In the genomic region with DNA sequence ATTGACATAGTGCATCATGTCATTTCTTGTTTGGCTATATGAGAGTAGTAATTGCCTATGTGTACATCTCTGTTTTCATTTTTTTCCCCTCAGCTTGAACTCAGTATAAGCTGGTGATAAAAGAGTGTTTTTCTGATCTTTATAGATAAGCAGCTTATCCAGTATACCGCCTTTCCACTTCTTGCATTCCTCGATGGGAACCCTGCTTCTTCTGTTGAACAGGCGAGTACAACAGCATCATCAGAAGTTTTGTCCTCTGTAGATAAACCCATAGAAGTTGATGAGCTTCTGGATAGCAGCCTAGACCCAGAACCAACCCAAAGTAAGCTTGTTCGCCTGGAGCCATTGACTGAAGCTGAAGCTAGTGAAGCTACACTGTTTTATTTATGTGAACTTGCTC, we compare ENCODE assay signal across 21 cellular contexts. TPM values are rescaled to one million over a fixed set of nuclear protein-coding genes. Genes with fewer than 3 reads are reported as not detected.
A peak's percentile ranks its signal among the peaks of the same experiment; 100 is the strongest.
DNase-seq lines count a peak whose midpoint lies in the region; ATAC-seq, FAIRE-seq and TF ChIP-seq lines count a peak whose summit lies in the region.
"Had no signal": no experiment of that assay in that cellular context is flagged by ENCODE, and none has a peak within 500 bp of the region (broad histone marks: within the 10 kb centered on the region; RNA-seq: fewer than 3 reads in every experiment).

No MANE protein-coding gene starts in this region.

- TF ChIP-seq CTCF in CD4-positive, alpha-beta T cell (IDR thresholded peaks at IDR 0.05) = no peak
- no peak for TF ChIP-seq CTCF in K562 (IDR thresholded peaks at IDR 0.05 in 2 of 3, conservative IDR thresholded peaks at IDR 0.05 in 1 of 3; ENCODE audit: insufficient read depth in 2 of 3, low read depth in 1 of 3, low read length in 3 of 3)

- no peak for DNase-seq in CD4-positive, alpha-beta T cell
- DNase-seq in HUDEP-2 (lab: John Stamatoyannopoulos, UW; ENCODE audit: unreplicated experiment in 76 of 76) = peak in 57 of 76 experiments; percentile 3 to 84 (median 50)
- peak in 2 of 4 experiments; percentile 10 to 56 for DNase-seq in K562 (ENCODE audit: extremely low read depth in 1 of 4, low spot score in 3 of 4)
- no peak for DNase-seq in activated effector memory CD4-positive, alpha-beta T cell treated with anti-CD3 and anti-CD28 coated beads, Interleukin-2, amount 50 U/mL, for 16 hours
- DNase-seq in NCI-H748 treated with DMSO at 0.1 percent for 48 hours (lab: John Stamatoyannopoulos, UW) = no peak
- DNase-seq: 8988T; ACHN; C1 segment of cervical spinal cord; Caco-2; CD8-positive, alpha-beta T cell; DMS 273 treated with DMSO at 0.1 percent for 48 hours; DMS79; EL; GDM1; H9 had no signal

- no peak for TF ChIP-seq EP300 in K562 (IDR thresholded peaks at IDR 0.05; ENCODE audit: low read length)

- peaks cover 75% of the 10 kb centered on the region for H3K36me3 ChIP-seq in K562 (ENCODE audit: control insufficient read depth, insufficient read depth, low read length)

- H4K20me1 ChIP-seq in K562 (replicated peaks; ENCODE audit: control insufficient read depth, insufficient read depth, low read length) = no peaks in the 10 kb centered on the region

- no peaks in the 10 kb centered on the region; the same call in 2 of the 3 replicates for H3K79me2 ChIP-seq in K562 (ENCODE audit: control insufficient read depth, insufficient read depth, low read length)

- no peaks in the 10 kb centered on the region for H3K9me3 ChIP-seq in CD4-positive, alpha-beta T cell (ENCODE audit: control insufficient read depth, low read length)
- H3K9me3 ChIP-seq in K562 (replicated peaks; ENCODE audit: control insufficient read depth, insufficient read depth, low read depth, low read length) = no peaks in the 10 kb centered on the region
- H3K9me3 ChIP-seq: A549, Caco-2 had no signal

- CTCF ChIA-PET in CD4-positive, alpha-beta T cell (lab: Charles Lee) = interaction anchor here (1.6 kb wide), 1 partner anchor 11 kb away, joined by 4 read pairs; no protein-coding TSS in a partner anchor
- CTCF ChIA-PET in K562 (lab: Yijun Ruan, JAX; ENCODE audit: low intra/inter-chr PET ratio) = no interaction called here

- peaks cover 85% of the 10 kb centered on the region for H3K36me3 Mint-ChIP-seq in CD4-positive, alpha-beta T cell (ENCODE audit: low read depth)

- TF ChIP-seq POLR2A in K562 (conservative IDR thresholded peaks at IDR 0.05) = no peak

- WGBS in K562 (ENCODE audit: insufficient coverage, low coverage, missing lambda C conversion rate) = 22% methylated on average over 4 of the region's 4 CpGs

- ATAC-seq in CD4-positive, alpha-beta T cell (ENCODE audit: poor library complexity) = no peak
- peak; percentile 81 for ATAC-seq in K562
- ATAC-seq in HG03378 (IDR thresholded peaks at IDR 0.05; ENCODE audit: unreplicated experiment) = no peak
- ATAC-seq: A549; CD8-positive, alpha-beta T cell; GM23338; HCT116 had no signal

- intact Hi-C loops in CD4-positive, alpha-beta T cell (cut with DNase I, micrococcal nuclease) = no loop called here
- intact Hi-C loops in K562 (cut with micrococcal nuclease) = loop anchor here (5.0 kb wide), 1 partner anchor 49 kb away; no protein-coding TSS in a partner anchor

- H3K27me3 Mint-ChIP-seq in CD4-positive, alpha-beta T cell = no peaks in the 10 kb centered on the region

- no TSS peak for BruUV-seq in K562 (replicated peaks; lab: Mats Ljungman, UMichigan)

- no peaks in the 10 kb centered on the region for H3K9me1 ChIP-seq in K562 (ENCODE audit: control insufficient read depth, insufficient read depth, low read length)

- H3K4me2 ChIP-seq in K562 (ENCODE audit: insufficient read depth, low read length) = no peak overlapping the region
- H3K4me2 ChIP-seq: A549, GM23338 had no signal

- no peak overlapping the region for H3K9ac ChIP-seq in K562 (ENCODE audit: insufficient read depth in 1 of 2, low read depth in 2 of 2, low read length in 2 of 2)

- H3K4me1 Mint-ChIP-seq in CD4-positive, alpha-beta T cell (ENCODE audit: low read depth) = peaks cover 10% of the 10 kb centered on the region
- H3K4me1 Mint-ChIP-seq: GM23338, H9 had no signal

- no peak overlapping the region for H3K4me3 Mint-ChIP-seq in CD4-positive, alpha-beta T cell
- H3K4me3 Mint-ChIP-seq: CD8-positive, alpha-beta T cell; GM23338; H9 had no signal

- H3K9me3 Mint-ChIP-seq in CD4-positive, alpha-beta T cell = no peaks in the 10 kb centered on the region
- H3K9me3 Mint-ChIP-seq: CD8-positive, alpha-beta T cell; GM23338; H9 had no signal

- H3K4me3 ChIP-seq in K562 = no peak overlapping the region
- H3K4me3 ChIP-seq: A549, GM23338 had no signal

- H3K27ac Mint-ChIP-seq in CD4-positive, alpha-beta T cell = peak overlapping the region; percentile 17
- H3K27ac Mint-ChIP-seq: CD8-positive, alpha-beta T cell; GM23338; H9 had no signal

- FAIRE-seq in K562 (lab: Jason Lieb, UNC) = peak; percentile 75
- FAIRE-seq: A549, GM12891, GM18507 had no signal

- H3K4me1 ChIP-seq in K562 (replicated peaks in 1 of 2; ENCODE audit: control insufficient read depth in 2 of 2, insufficient read depth in 2 of 2, low read length in 2 of 2) = no peaks in the 10 kb centered on the region; a peak in 1 of 5 replicates
- H3K4me1 ChIP-seq: A549, Caco-2 had no signal

- H2AFZ ChIP-seq in K562 (ENCODE audit: low read depth, low read length) = no peak overlapping the region
- H2AFZ ChIP-seq: GM23338 had no signal

- POLR2A ChIA-PET in CD4-positive, alpha-beta T cell (lab: Charles Lee) = interaction anchor here (0.6 to 1.2 kb wide), 2 partner anchors 8 to 39 kb away, joined by 3 read pairs; a partner anchor contains a TSS
- POLR2A ChIA-PET in K562 (lab: Yijun Ruan, JAX) = interaction anchor here (0.6 to 1.5 kb wide), 5 partner anchors 9 to 361 kb away, joined by 3 to 4 read pairs (median 3); no protein-coding TSS in a partner anchor

- H3K27me3 ChIP-seq in CD4-positive, alpha-beta T cell (ENCODE audit: control insufficient read depth, insufficient read depth, low read length) = no peaks in the 10 kb centered on the region
- no peaks in the 10 kb centered on the region for H3K27me3 ChIP-seq in K562 (ENCODE audit: control insufficient read depth in 2 of 2, insufficient read depth in 2 of 2, low read length in 2 of 2)

- no peak overlapping the region for H3K27ac ChIP-seq in CD4-positive, alpha-beta T cell (ENCODE audit: low read depth, low read length)
- no peak overlapping the region for H3K27ac ChIP-seq in K562 (ENCODE audit: extremely low read depth, low read depth, low read length)
- H3K27ac ChIP-seq: A549 had no signal

- TF ChIP-seq RAD21 in K562 (CRISPR knock-in tag; conservative IDR thresholded peaks at IDR 0.05 in 1 of 2, IDR thresholded peaks at IDR 0.05 in 1 of 2) = no peak

- in situ Hi-C loops in K562 (cut with MboI) = no loop called here

TF ChIP-seq in K562, 482 proteins besides CTCF, POLR2A, EP300 and RAD21 (continues in another document):
- peak; percentile 17; the same call in 1 of the 2 replicates for TF ChIP-seq FOXM1 (IDR thresholded peaks at IDR 0.05; ENCODE audit: low read depth)
- TF ChIP-seq FOXM1 (CRISPR knock-in tag; IDR thresholded peaks at IDR 0.05; ENCODE audit: low read depth) = no peak
- TF ChIP-seq CBFA2T2 (conservative IDR thresholded peaks at IDR 0.05) = peak; percentile 48; the same call in 1 of the 2 replicates
- TF ChIP-seq KLF16 (IDR thresholded peaks at IDR 0.05) = 0 out of 2 replicates have a peak, but pooled peaks have one; percentile 12
- TF ChIP-seq TAL1 (IDR thresholded peaks at IDR 0.05) = peak; percentile 61
- no peak for TF ChIP-seq MAFF (IDR thresholded peaks at IDR 0.05; ENCODE audit: low read length)
- TF ChIP-seq NCOR1 (IDR thresholded peaks at IDR 0.05) = 0 out of 2 replicates have a peak, but pooled peaks have one; percentile 39
- TF ChIP-seq CBFA2T3 (IDR thresholded peaks at IDR 0.05) = peak; percentile 77

RNA-seq across cellular contexts. Expression of a gene that starts 32.3 kb away (rescaled TPM):
- total RNA-seq in CD4-positive, alpha-beta T cell = 10 to 100 TPM; 41.8 to 47.6 TPM
- 15.6 and 37.3 TPM in 2 replicates for total RNA-seq in K562 (2011; cell fraction: chromatin; rRNA removed; ENCODE audit: low replicate concordance)
- total RNA-seq in K562 (2011; cell fraction: nucleolus; rRNA removed) = 8.2 and 21.1 TPM in 2 replicates
- 16.1 and 18.7 TPM in 2 replicates for total RNA-seq in K562 (2011; cell fraction: nucleoplasm; rRNA removed)
- total RNA-seq in K562 (2014; rRNA removed) = 22.8 and 23.2 TPM in 2 replicates
- total RNA-seq in K562 (2014; rRNA removed; fragmentation: Illumina TruSeq; extraction: Trizol) = 29.7 and 31.1 TPM in 2 replicates
- 25.2 and 26.1 TPM in 2 replicates for total RNA-seq in K562 (2015; rRNA removed; fragmentation: Illumina TruSeq; extraction: Trizol)
- total RNA-seq in K562 (2021) = 19.1 and 19.7 TPM in 2 replicates
- polyA plus RNA-seq in K562 (2011; rRNA removed) = 67.8 and 73.1 TPM in 2 replicates
- polyA plus RNA-seq in K562 (2011; cell fraction: cytosol; rRNA removed) = 16.7 and 30.5 TPM in 2 replicates
- polyA plus RNA-seq in K562 (2011; cell fraction: nucleus; rRNA removed) = 67.4 and 82.0 TPM in 2 replicates
- 13.0 and 13.7 TPM in 2 replicates for polyA plus RNA-seq in K562 (2012)
- 26.3 and 29.2 TPM in 2 replicates for polyA plus RNA-seq in K562 (2014; fragmentation: Illumina TruSeq; extraction: Trizol)
- polyA plus RNA-seq in K562 (2014; fragmentation: Nextera tagmentation; extraction: Ambion mirVana) = 10 to 100 TPM; 27.2 to 39.0 TPM
- polyA plus RNA-seq in K562 (2014; rRNA removed) = 30.7 and 33.4 TPM in 2 replicates
- polyA minus RNA-seq in K562 (2011; rRNA and poly(A)+ RNA removed) = 67.8 and 70.2 TPM in 2 replicates
- 18.6 and 24.0 TPM in 2 replicates for polyA minus RNA-seq in K562 (2011; cell fraction: cytosol; rRNA and poly(A)+ RNA removed)
- polyA minus RNA-seq in K562 (2011; cell fraction: nucleus; rRNA and poly(A)+ RNA removed) = 19.1 and 31.4 TPM in 2 replicates

RNA-seq across cellular contexts. Expression of a gene that starts 39.8 kb away (rescaled TPM):
- total RNA-seq in CD4-positive, alpha-beta T cell = 100 to 1,000 TPM; 175 to 178 TPM
- 38.5 and 69.1 TPM in 2 replicates for total RNA-seq in K562 (2011; cell fraction: chromatin; rRNA removed; ENCODE audit: low replicate concordance)
- total RNA-seq in K562 (2011; cell fraction: nucleolus; rRNA removed) = 36.2 and 45.5 TPM in 2 replicates
- 60.6 and 64.2 TPM in 2 replicates for total RNA-seq in K562 (2011; cell fraction: nucleoplasm; rRNA removed)
- total RNA-seq in K562 (2014; rRNA removed) (27.3 and 28.8 TPM in 2 replicates), K562 (2014; rRNA removed; fragmentation: Illumina TruSeq; extraction: Trizol) (59.6 and 71.7 TPM in 2 replicates), K562 (2015; rRNA removed; fragmentation: Illumina TruSeq; extraction: Trizol) (36.1 and 39.7 TPM in 2 replicates), K562 (2021) (31.7 and 34.3 TPM in 2 replicates)
- polyA plus RNA-seq in K562 (2011; rRNA removed) (41.2 and 64.6 TPM in 2 replicates), K562 (2014; fragmentation: Illumina TruSeq; extraction: Trizol) (46.1 and 47.9 TPM in 2 replicates), K562 (2014; fragmentation: Nextera tagmentation; extraction: Ambion mirVana) (10 to 100 TPM; 33.2 to 37.3 TPM), K562 (2014; rRNA removed) (41.0 and 42.2 TPM in 2 replicates)
- 11.4 and 28.5 TPM in 2 replicates for polyA plus RNA-seq in K562 (2011; cell fraction: cytosol; rRNA removed)
- 5.9 and 7.8 TPM in 2 replicates for polyA plus RNA-seq in K562 (2011; cell fraction: nucleus; rRNA removed)
- 36.2 and 48.5 TPM in 2 replicates for polyA plus RNA-seq in K562 (2012)
- 84.9 and 96.4 TPM in 2 replicates for polyA minus RNA-seq in K562 (2011; rRNA and poly(A)+ RNA removed)
- 25.8 and 31.9 TPM in 2 replicates for polyA minus RNA-seq in K562 (2011; cell fraction: cytosol; rRNA and poly(A)+ RNA removed)
- polyA minus RNA-seq in K562 (2011; cell fraction: nucleus; rRNA and poly(A)+ RNA removed) = 10.9 and 19.4 TPM in 2 replicates

Comparison
In these comparisons a context has a peak if more than half of its experiments do, and no peak if none do; other contexts are left out.
1. DNase-seq: peak in HUDEP-2 (57 of 76); none in CD4-positive, alpha-beta T cell (0 of 10), activated effector memory CD4-positive, alpha-beta T cell treated with anti-CD3 and anti-CD28 coated beads, Interleukin-2, amount 50 U/mL, for 16 hours (single experiment) and NCI-H748 treated with DMSO at 0.1 percent for 48 hours (single experiment).